In the genomic region with DNA sequence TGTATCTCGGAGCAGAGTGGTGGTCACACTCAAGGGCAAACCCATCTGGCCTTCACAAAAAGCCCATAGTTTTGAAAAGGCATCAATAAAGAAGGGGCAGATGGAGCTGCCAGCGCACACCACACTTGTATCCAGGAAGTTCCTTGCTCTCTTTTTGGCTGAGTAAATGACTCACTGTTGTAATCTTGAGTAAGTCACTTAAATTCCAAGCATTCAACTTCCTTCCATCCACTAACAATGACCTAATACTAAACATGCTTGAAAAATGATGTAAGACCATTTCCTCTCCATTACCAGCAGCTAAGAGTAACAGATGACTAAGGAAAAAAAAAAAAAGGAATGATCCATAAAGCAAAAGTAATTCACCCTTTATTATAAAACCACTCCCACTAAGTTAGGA, we compare ENCODE assay signal across 10 cellular contexts. TPM values are rescaled to one million over a fixed set of nuclear protein-coding genes. Genes with fewer than 3 reads are reported as not detected.
DNase-seq lines count a peak whose midpoint lies in the region; ATAC-seq and TF ChIP-seq lines count a peak whose summit lies in the region.
"Had no signal": no experiment of that assay in that cellular context is flagged by ENCODE, and none has a peak within 500 bp of the region (broad histone marks: within the 10 kb centered on the region; RNA-seq: fewer than 3 reads in every experiment).

No MANE protein-coding gene starts in this region.

- peak overlapping the region in 9 of 12 donors; percentile 23 to 76 (median 58) for H3K27ac ChIP-seq in heart left ventricle
- H3K27ac ChIP-seq: parathyroid adenoma had no signal

- H3K27me3 ChIP-seq in heart left ventricle (no peaks in the 10 kb centered on the region), skeletal muscle satellite cell (ENCODE audit: control insufficient read depth, insufficient read depth, low read length) (no peaks in the 10 kb centered on the region)

- H3K4me1 ChIP-seq in heart left ventricle (peaks cover 2 to 67% (median 44%) of the 10 kb centered on the region in 12 donors), skeletal muscle satellite cell (ENCODE audit: control insufficient read depth, insufficient read depth, low read length) (peaks cover 57% of the 10 kb centered on the region)
- H3K4me1 ChIP-seq: parathyroid adenoma had no signal

- H3K9me3 ChIP-seq in heart left ventricle (no peaks in the 10 kb centered on the region), skeletal muscle satellite cell (replicated peaks; ENCODE audit: low read length) (no peaks in the 10 kb centered on the region)

- ATAC-seq in heart left ventricle (peak; percentile 27 to 90 (median 83)), GM19452 (IDR thresholded peaks at IDR 0.05; ENCODE audit: unreplicated experiment) (no peak), HG03135 (IDR thresholded peaks at IDR 0.05; ENCODE audit: unreplicated experiment) (no peak)

- H3K4me2 ChIP-seq in skeletal muscle satellite cell (ENCODE audit: low read length), result peak overlapping the region; percentile 51

- peak; percentile 96 for DNase-seq in HFF-Myc (ENCODE audit: extremely low read depth, low read depth)
- DNase-seq in SW480 (ENCODE audit: low spot score), result peak; percentile 36
- peak in 2 of 5 donors; percentile 33 to 35 for DNase-seq in heart left ventricle
- DNase-seq in activated gamma-delta T cell (lab: John Stamatoyannopoulos, UW), result no peak
- no peak for DNase-seq in NCI-H345 treated with DMSO at 0.1 percent for 48 hours (lab: John Stamatoyannopoulos, UW; ENCODE audit: unreplicated experiment)

- peak overlapping the region; percentile 57 for H3K9ac ChIP-seq in skeletal muscle satellite cell (ENCODE audit: low read depth, low read length)
- H3K9ac ChIP-seq: parathyroid adenoma had no signal

- H3K4me3 ChIP-seq in HFF-Myc (replicated peaks; ENCODE audit: low read depth, low read length) (no peak overlapping the region), heart left ventricle (no peak overlapping the region), skeletal muscle satellite cell (ENCODE audit: low read length) (peak overlapping the region; percentile 31)

- peak in 1 of 2 donors; percentile 17 for TF ChIP-seq POLR2A in heart left ventricle (IDR thresholded peaks at IDR 0.05)

- intact Hi-C loops in heart left ventricle (cut with DNase I), result no loop called here

- 21 to 71% (median 61%) methylated on average over 2 of the region's 2 CpGs for WGBS in heart left ventricle, 4 donors

- TF ChIP-seq CTCF in HFF-Myc (IDR thresholded peaks at IDR 0.05; ENCODE audit: low read depth, low read length, missing control alignments) (no peak), heart left ventricle (IDR thresholded peaks at IDR 0.05) (no peak)

- H3K36me3 ChIP-seq in heart left ventricle (no peaks in the 10 kb centered on the region), skeletal muscle satellite cell (ENCODE audit: insufficient read depth, low read length) (no peaks in the 10 kb centered on the region)

RNA-seq across cellular contexts. Expression of gene MYOZ2, which starts 32.4 kb away (rescaled TPM):
- 1,000 to 10,000 TPM in 1 of 9 donors, 100 to 1,000 TPM in 8; 466 to 1,072 (median 885) TPM for total RNA-seq in heart left ventricle
- polyA plus RNA-seq in heart left ventricle, result 100 to 1,000 TPM; 592 to 872 TPM
- total RNA-seq in skeletal muscle satellite cell (2012; rRNA removed), result 0.51 and 1.1 TPM in 2 replicates
- total RNA-seq: activated CD8-positive, alpha-beta memory T cell treated with anti-CD3 and anti-CD28 coated beads for 36 hours had no signal

Comparison
In these comparisons a context has a peak if more than half of its experiments do, and no peak if none do; other contexts are left out.
1. DNase-seq: peak in HFF-Myc (single experiment) and SW480 (single experiment); none in activated gamma-delta T cell (single experiment) and NCI-H345 treated with DMSO at 0.1 percent for 48 hours (single experiment).
2. ATAC-seq: peak in heart left ventricle (4 of 4); none in GM19452 (single experiment) and HG03135 (single experiment).